10 cellular contexts compared by ENCODE assay signal in the genomic region with DNA sequence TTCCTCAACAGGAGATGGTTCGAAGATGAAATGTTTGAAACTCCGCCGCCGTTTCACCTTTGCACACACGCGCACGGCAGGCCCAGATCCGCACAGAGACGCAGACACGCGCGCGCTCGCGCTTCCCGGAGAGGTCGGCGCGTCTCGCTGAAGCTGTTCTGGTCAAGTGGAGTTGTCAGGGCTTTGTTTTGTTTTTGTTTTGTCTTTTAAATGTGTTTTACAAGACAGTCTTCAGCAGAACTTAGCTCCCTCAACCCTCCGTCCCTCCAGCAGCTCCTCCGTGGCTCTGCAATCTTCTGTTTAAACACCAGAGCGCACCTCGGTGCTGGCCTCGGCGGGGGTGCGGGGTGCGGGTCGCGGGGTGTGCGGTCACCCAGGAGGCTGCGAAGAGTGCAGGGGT. TPM values are rescaled to one million over a fixed set of nuclear protein-coding genes. Genes with fewer than 3 reads are reported as not detected.
DNase-seq lines count a peak whose midpoint lies in the region; ATAC-seq, FAIRE-seq and TF ChIP-seq lines count a peak whose summit lies in the region.
"Had no signal": no experiment of that assay in that cellular context is flagged by ENCODE, and none has a peak within 500 bp of the region (broad histone marks: within the 10 kb centered on the region; RNA-seq: fewer than 3 reads in every experiment).

No MANE protein-coding gene starts in this region.

- no peaks in the 10 kb centered on the region for H3K9me2 ChIP-seq in Karpas-422 (replicated peaks; ENCODE audit: insufficient read depth, low read length)

- no peak overlapping the region for H3K14ac ChIP-seq in H9 (ENCODE audit: insufficient read depth, low read length)

- H3K27ac Mint-ChIP-seq in H9: peak overlapping the region; percentile 58 to 91 (median 83); a peak in 5 of 7 replicates

- H3K27me3 ChIP-seq in H9 (ENCODE audit: insufficient read depth, low read length) (peaks cover 40% of the 10 kb centered on the region; the same call in 1 of the 2 replicates), WERI-Rb-1 (ENCODE audit: insufficient read depth, low read depth, severe bottlenecking) (peaks cover 64% of the 10 kb centered on the region), iPS-15b (ENCODE audit: control insufficient read depth, insufficient read depth, low read length) (peaks cover 37% of the 10 kb centered on the region), skeletal muscle satellite cell (ENCODE audit: control insufficient read depth, insufficient read depth, low read length) (peaks cover 45% of the 10 kb centered on the region), Karpas-422 (ENCODE audit: low read length) (no peaks in the 10 kb centered on the region)

- H3K27me3 Mint-ChIP-seq in H9 (ENCODE audit: low read depth): peaks cover 78% of the 10 kb centered on the region

- H3K4me1 ChIP-seq in H9 (ENCODE audit: insufficient read depth, low read length) (peaks cover 4% of the 10 kb centered on the region; the same call in 1 of the 2 replicates), iPS-15b (ENCODE audit: control insufficient read depth, insufficient read depth, low read length) (peaks cover 9% of the 10 kb centered on the region), skeletal muscle satellite cell (ENCODE audit: control insufficient read depth, insufficient read depth, low read length) (no peaks in the 10 kb centered on the region), Karpas-422 (ENCODE audit: low read length) (no peaks in the 10 kb centered on the region)

- no peak overlapping the region for H2BK15ac ChIP-seq in H9 (ENCODE audit: low read depth, low read length)

- peaks cover 2 to 20% of the 10 kb centered on the region in 2 experiments; a peak in 2 of 5 replicates for H3K9me3 Mint-ChIP-seq in H9

- H2AK5ac ChIP-seq in H9 (ENCODE audit: insufficient read length, low read length): no peak overlapping the region

- H4K20me1 ChIP-seq in H9 (ENCODE audit: control insufficient read depth, insufficient read depth, insufficient read length) (no peaks in the 10 kb centered on the region), Karpas-422 (ENCODE audit: insufficient read depth, low read depth, low read length) (no peaks in the 10 kb centered on the region)

- no peak overlapping the region for H4K91ac ChIP-seq in H9 (ENCODE audit: insufficient read length, low read depth, low read length)

- H3K9me3 ChIP-seq in H9 (ENCODE audit: control insufficient read depth, low read depth, low read length): no peaks in the 10 kb centered on the region
- no peaks in the 10 kb centered on the region for H3K9me3 ChIP-seq in WERI-Rb-1 (ENCODE audit: severe bottlenecking)
- H3K9me3 ChIP-seq in iPS-15b (ENCODE audit: control insufficient read depth, insufficient read depth, low read length): no peaks in the 10 kb centered on the region
- H3K9me3 ChIP-seq in skeletal muscle satellite cell (replicated peaks; ENCODE audit: low read length): no peaks in the 10 kb centered on the region
- peaks cover 16% of the 10 kb centered on the region; the same call in 1 of the 2 replicates for H3K9me3 ChIP-seq in Karpas-422 (ENCODE audit: low read length)

- TF ChIP-seq POLR2A in GM12892 (IDR thresholded peaks at IDR 0.05; ENCODE audit: low read depth, low read length): no peak

- H3K18ac ChIP-seq in H9 (ENCODE audit: insufficient read length, low read depth, low read length): no peak overlapping the region

- no peak overlapping the region for H2BK20ac ChIP-seq in H9 (ENCODE audit: low read depth, low read length, poor library complexity, severe bottlenecking)

- DNase-seq in H9 (peak; percentile 34), WERI-Rb-1 (no peak), GM12892 (ENCODE audit: insufficient read length) (no peak), Karpas-422 (no peak)
- DNase-seq: activated CD4-positive, alpha-beta T cell treated with anti-CD3 and anti-CD28 coated beads for 1 hour; aorta; kidney glomerular epithelial cell had no signal

- no peak overlapping the region for H4K8ac ChIP-seq in H9 (replicated peaks; ENCODE audit: insufficient read length, low read depth, low read length)

- WGBS in H9 (ENCODE audit: extremely low coverage, insufficient read length, low lambda C conversion rate): no CpG with 5 or more reads among the region's 32 CpGs

- H2BK12ac ChIP-seq in H9 (ENCODE audit: insufficient read length, low read depth, low read length): no peak overlapping the region

- H2BK5ac ChIP-seq in H9 (ENCODE audit: insufficient read length, low read length): no peak overlapping the region

- H3K9ac ChIP-seq in H9 (ENCODE audit: extremely low read depth, insufficient read length, low read length) (no peak overlapping the region), iPS-15b (ENCODE audit: low read depth, low read length) (peak overlapping the region; percentile 37), skeletal muscle satellite cell (ENCODE audit: low read depth, low read length) (no peak overlapping the region), Karpas-422 (ENCODE audit: low read length) (no peak overlapping the region)

- peak; percentile 23; the same call in 1 of the 3 replicates for TF ChIP-seq CTCF in H9 (conservative IDR thresholded peaks at IDR 0.05)
- peak; percentile 28; the same call in 1 of the 2 replicates for TF ChIP-seq CTCF in WERI-Rb-1 (IDR thresholded peaks at IDR 0.05; ENCODE audit: low read depth, low read length)

- H3K27ac ChIP-seq in H9 (ENCODE audit: insufficient read length, low read depth, low read length): no peak overlapping the region
- no peak overlapping the region for H3K27ac ChIP-seq in WERI-Rb-1
- no peak overlapping the region for H3K27ac ChIP-seq in Karpas-422 (ENCODE audit: low read length)

- no peak overlapping the region for H3K56ac ChIP-seq in H9 (ENCODE audit: insufficient read length, low read depth, low read length)

- peaks cover 36% of the 10 kb centered on the region for H3K23me2 ChIP-seq in H9 (ENCODE audit: insufficient read length, low read depth, low read length, poor library complexity, severe bottlenecking)

- H2BK120ac ChIP-seq in H9 (ENCODE audit: low read depth, low read length, poor library complexity, severe bottlenecking): no peak overlapping the region

- H4K5ac ChIP-seq in H9 (ENCODE audit: insufficient read length, low read depth, low read length): no peak overlapping the region

- no peak for FAIRE-seq in GM12892 (lab: Jason Lieb, UNC)

- H3K4me3 ChIP-seq in WERI-Rb-1 (ENCODE audit: low read depth, low read length) (peak overlapping the region; percentile 49), iPS-15b (ENCODE audit: low read depth, low read length) (peak overlapping the region; percentile 72), skeletal muscle satellite cell (ENCODE audit: low read length) (no peak overlapping the region), Karpas-422 (ENCODE audit: low read length) (no peak overlapping the region)

- no peak for ATAC-seq in GM18873 (IDR thresholded peaks at IDR 0.05; ENCODE audit: low FRiP score, unreplicated experiment)

- H3K36me3 ChIP-seq in WERI-Rb-1 (no peaks in the 10 kb centered on the region), iPS-15b (ENCODE audit: control insufficient read depth, insufficient read depth, low read length) (no peaks in the 10 kb centered on the region), skeletal muscle satellite cell (ENCODE audit: insufficient read depth, low read length) (no peaks in the 10 kb centered on the region), Karpas-422 (ENCODE audit: insufficient read depth, low read length) (no peaks in the 10 kb centered on the region)

- H3T11ph ChIP-seq in H9 (ENCODE audit: low read length): no peak overlapping the region

- H3K79me2 ChIP-seq in H9 (ENCODE audit: insufficient read depth, low read length) (no peaks in the 10 kb centered on the region), Karpas-422 (ENCODE audit: low read length) (no peaks in the 10 kb centered on the region)

- no peak overlapping the region for H3K23ac ChIP-seq in H9 (ENCODE audit: insufficient read length, low read depth, low read length)

- H3K4me1 Mint-ChIP-seq in H9: peaks cover 44 to 62% of the 10 kb centered on the region in 2 experiments

- peak overlapping the region; percentile 81 to 98 for H3K4me3 Mint-ChIP-seq in H9

- H3K79me1 ChIP-seq in H9 (ENCODE audit: insufficient read depth, low read depth, low read length, poor library complexity, severe bottlenecking): no peaks in the 10 kb centered on the region

- no peak overlapping the region for H2AFZ ChIP-seq in H9 (ENCODE audit: low read length)
- H2AFZ ChIP-seq in Karpas-422 (ENCODE audit: low read length): no peak overlapping the region

- H3K4me2 ChIP-seq in H9 (ENCODE audit: insufficient read depth, insufficient read length, low read length) (peak overlapping the region; percentile 70), skeletal muscle satellite cell (ENCODE audit: low read length) (peak overlapping the region; percentile 20), Karpas-422 (ENCODE audit: low read depth, low read length, poor library complexity, severe bottlenecking) (no peak overlapping the region)

- H3K36me3 Mint-ChIP-seq in H9 (ENCODE audit: insufficient read depth in 1 of 3, low read depth in 3 of 3): peaks cover 2 to 21% (median 6%) of the 10 kb centered on the region in 3 experiments; a peak in 6 of 7 replicates

- H3K4ac ChIP-seq in H9 (ENCODE audit: low read depth, low read length): no peak overlapping the region

RNA-seq across cellular contexts. Expression of a gene that starts 5.3 kb away (rescaled TPM):
- 91.6 and 94.4 TPM in 2 replicates for total RNA-seq in H9 (2021)
- 0.25 TPM in 1 of 2 replicates, not detected in the other for total RNA-seq in skeletal muscle satellite cell (2012; rRNA removed)
- polyA plus RNA-seq in GM12892 (2012; ENCODE audit: missing spikeins): not detected
- not detected in 2 replicates for total RNA-seq in Karpas-422 (2014; rRNA removed; shearing (Covaris generic); ENCODE audit: low replicate concordance)

Comparison
In these comparisons a context has a peak if more than half of its experiments do, and no peak if none do; other contexts are left out.
1. H3K4me3 ChIP-seq: peak in WERI-Rb-1 (single experiment) and iPS-15b (single experiment); none in skeletal muscle satellite cell (single experiment) and Karpas-422 (single experiment).
2. RNA of a gene that starts 5.3 kb away (total RNA-seq): 91.6 to 94.4 TPM in H9; not detected in Karpas-422; every median in the first group is over 10 times any median in the second.